ENCODE assay signal across 12 cellular contexts in the genomic region with DNA sequence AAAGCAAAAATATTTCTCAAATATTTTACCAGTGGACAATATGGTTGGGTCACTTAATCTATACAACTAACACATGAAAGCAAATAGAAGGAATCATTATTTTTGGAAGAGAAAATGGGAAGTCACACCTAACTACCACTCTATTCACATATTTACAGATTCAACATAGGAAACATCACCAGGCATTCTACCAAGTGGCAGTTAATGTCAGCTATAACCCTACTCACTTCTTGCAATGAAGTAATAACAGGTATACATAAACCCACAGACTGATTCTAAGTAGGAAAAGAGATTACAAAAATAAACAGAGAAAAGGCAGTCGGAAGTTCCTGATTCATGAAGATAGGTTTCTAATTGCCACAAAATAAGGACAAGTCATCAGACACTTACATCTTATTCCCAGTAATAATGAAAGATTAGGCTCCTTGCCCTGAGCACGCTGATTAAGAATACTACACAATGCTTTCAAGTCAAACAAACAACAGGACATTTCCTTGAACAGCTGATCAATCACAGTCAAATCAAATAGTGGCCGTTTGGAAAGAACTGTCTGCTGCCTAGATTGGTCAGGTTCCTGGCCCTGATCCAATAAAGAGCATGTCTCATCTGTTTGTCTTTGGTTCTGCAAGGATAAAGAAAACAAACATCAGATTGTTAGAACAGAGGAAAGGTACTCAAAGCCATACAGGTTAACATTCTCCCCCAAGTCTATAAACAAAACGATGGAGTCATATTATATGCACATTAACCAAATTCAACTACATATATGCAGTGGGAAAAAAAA.
DNase-seq lines count a peak whose midpoint lies in the region; ATAC-seq and TF ChIP-seq lines count a peak whose summit lies in the region.
"Had no signal": no experiment of that assay in that cellular context is flagged by ENCODE, and none has a peak within 500 bp of the region (broad histone marks: within the 10 kb centered on the region; RNA-seq: fewer than 3 reads in every experiment).

No MANE protein-coding gene starts in this region.

- intact Hi-C loops in natural killer cell (cut with micrococcal nuclease) = no loop called here

- H2BK5ac ChIP-seq in mesenchymal stem cell (ENCODE audit: low read depth, low read length, poor library complexity, severe bottlenecking) = no peak overlapping the region

- no peaks in the 10 kb centered on the region for H3K27me3 Mint-ChIP-seq in natural killer cell (ENCODE audit: low read depth in 2 of 2)
- no peaks in the 10 kb centered on the region for H3K27me3 Mint-ChIP-seq in activated CD4-positive, alpha-beta memory T cell treated with anti-CD3 and anti-CD28 coated beads, Interleukin-2, amount 10 ng/mL, durations not matched to agents 7 days and 5 days
- H3K27me3 Mint-ChIP-seq: CD4-positive, alpha-beta T cell had no signal

- ATAC-seq in natural killer cell (no peak), HG02885 (IDR thresholded peaks at IDR 0.05; ENCODE audit: poor library complexity, unreplicated experiment) (no peak)

- H3K18ac ChIP-seq in mesenchymal stem cell (ENCODE audit: low read depth in 1 of 2, low read length in 2 of 2) = no peak overlapping the region

- H3K4me3 ChIP-seq in mesenchymal stem cell (ENCODE audit: insufficient read depth in 1 of 2, low read depth in 1 of 2, low read length in 2 of 2) (no peak overlapping the region), right atrium auricular region (no peak overlapping the region)
- H3K4me3 ChIP-seq: thoracic aorta had no signal

- H2BK12ac ChIP-seq in mesenchymal stem cell (ENCODE audit: low read length in 2 of 2) = no peak overlapping the region

- H3K36me3 Mint-ChIP-seq in natural killer cell = peaks cover 19% of the 10 kb centered on the region
- peaks cover 58% of the 10 kb centered on the region for H3K36me3 Mint-ChIP-seq in activated CD4-positive, alpha-beta memory T cell treated with anti-CD3 and anti-CD28 coated beads, Interleukin-2, amount 10 ng/mL, durations not matched to agents 7 days and 5 days (ENCODE audit: low read depth)

- no peak overlapping the region for H2AK5ac ChIP-seq in mesenchymal stem cell (ENCODE audit: low read length, severe bottlenecking)

- no peaks in the 10 kb centered on the region for H3K9me3 ChIP-seq in mesenchymal stem cell (ENCODE audit: control insufficient read depth, low read length)
- no peaks in the 10 kb centered on the region for H3K9me3 ChIP-seq in right atrium auricular region
- H3K9me3 ChIP-seq: thoracic aorta had no signal

- WGBS in mesenchymal stem cell = 74% methylated on average over 3 of the region's 4 CpGs

- POLR2A ChIA-PET in activated CD4-positive, alpha-beta memory T cell treated with anti-CD3 and anti-CD28 coated beads, Interleukin-2, amount 10 ng/mL, durations not matched to agents 7 days and 5 days (lab: Charles Lee) = no interaction called here

- H3K27ac Mint-ChIP-seq in natural killer cell = no peak overlapping the region
- H3K27ac Mint-ChIP-seq in activated CD4-positive, alpha-beta memory T cell treated with anti-CD3 and anti-CD28 coated beads, Interleukin-2, amount 10 ng/mL, durations not matched to agents 7 days and 5 days = no peak overlapping the region
- H3K27ac Mint-ChIP-seq: CD4-positive, alpha-beta T cell had no signal

- H3K9ac ChIP-seq in mesenchymal stem cell (ENCODE audit: low read length) = no peak overlapping the region

- H3K27me3 ChIP-seq in mesenchymal stem cell (ENCODE audit: control insufficient read depth in 1 of 2, insufficient read depth in 1 of 2, low read length in 2 of 2) (no peaks in the 10 kb centered on the region), right atrium auricular region (no peaks in the 10 kb centered on the region)

- no peaks in the 10 kb centered on the region for H3K4me1 ChIP-seq in mesenchymal stem cell (ENCODE audit: control insufficient read depth, insufficient read depth, low read depth, low read length)
- no peaks in the 10 kb centered on the region for H3K4me1 ChIP-seq in right atrium auricular region

- in situ Hi-C loops in G401 (cut with HindIII; ENCODE audit: low sequenced_read_pairs) = no loop called here

- H3K4me1 Mint-ChIP-seq in natural killer cell = peaks cover 14 to 27% of the 10 kb centered on the region in 2 donors
- no peaks in the 10 kb centered on the region for H3K4me1 Mint-ChIP-seq in activated CD4-positive, alpha-beta memory T cell treated with anti-CD3 and anti-CD28 coated beads, Interleukin-2, amount 10 ng/mL, durations not matched to agents 7 days and 5 days

- TF ChIP-seq CTCF in natural killer cell (IDR thresholded peaks at IDR 0.05) (no peak), right atrium auricular region (IDR thresholded peaks at IDR 0.05) (no peak)

- no peak overlapping the region for H3K4me2 ChIP-seq in mesenchymal stem cell (ENCODE audit: low read length, poor library complexity, severe bottlenecking)

- H3K4ac ChIP-seq in mesenchymal stem cell (ENCODE audit: low read depth in 1 of 2, low read length in 2 of 2) = no peak overlapping the region

- no peak overlapping the region for H2AFZ ChIP-seq in mesenchymal stem cell (ENCODE audit: low read depth, low read length)

- no peak overlapping the region for H4K91ac ChIP-seq in mesenchymal stem cell (ENCODE audit: low read length)

- no peak overlapping the region for H3K14ac ChIP-seq in mesenchymal stem cell (ENCODE audit: low read length in 2 of 2)

- CTCF ChIA-PET in activated CD4-positive, alpha-beta memory T cell treated with anti-CD3 and anti-CD28 coated beads, Interleukin-2, amount 10 ng/mL, durations not matched to agents 7 days and 5 days (lab: Charles Lee) = no interaction called here

- no peak overlapping the region for H3K27ac ChIP-seq in mesenchymal stem cell (ENCODE audit: low read length, poor library complexity, severe bottlenecking)
- peak overlapping the region in 1 of 2 donors; percentile 17 for H3K27ac ChIP-seq in right atrium auricular region
- H3K27ac ChIP-seq: thoracic aorta had no signal

- H3K36me3 ChIP-seq in mesenchymal stem cell (ENCODE audit: control insufficient read depth in 1 of 2, insufficient read depth in 2 of 2, low read depth in 1 of 2, low read length in 2 of 2) = peaks cover 0 to 65% of the 10 kb centered on the region in 2 experiments
- H3K36me3 ChIP-seq in right atrium auricular region = peaks cover 10% of the 10 kb centered on the region
- H3K36me3 ChIP-seq: thoracic aorta had no signal

- H4K8ac ChIP-seq in mesenchymal stem cell (ENCODE audit: low read length) = no peak overlapping the region

- no peak overlapping the region for H3K23ac ChIP-seq in mesenchymal stem cell (ENCODE audit: low read length in 2 of 2)

- no peak overlapping the region for H3K4me3 Mint-ChIP-seq in natural killer cell
- no peak overlapping the region for H3K4me3 Mint-ChIP-seq in activated CD4-positive, alpha-beta memory T cell treated with anti-CD3 and anti-CD28 coated beads, Interleukin-2, amount 10 ng/mL, durations not matched to agents 7 days and 5 days
- H3K4me3 Mint-ChIP-seq: CD4-positive, alpha-beta T cell had no signal

- H3K9me3 Mint-ChIP-seq in natural killer cell = no peaks in the 10 kb centered on the region
- H3K9me3 Mint-ChIP-seq in activated CD4-positive, alpha-beta memory T cell treated with anti-CD3 and anti-CD28 coated beads, Interleukin-2, amount 10 ng/mL, durations not matched to agents 7 days and 5 days = no peaks in the 10 kb centered on the region
- H3K9me3 Mint-ChIP-seq: CD4-positive, alpha-beta T cell had no signal

- H3K79me1 ChIP-seq in mesenchymal stem cell (replicated peaks; ENCODE audit: low read length, poor library complexity, severe bottlenecking) = no peaks in the 10 kb centered on the region

- DNase-seq in G401 (ENCODE audit: low spot score) (peak; percentile 52), NCI-H2081 treated with DMSO at 0.1 percent for 48 hours (lab: John Stamatoyannopoulos, UW) (peak; percentile 71), astrocyte of the hippocampus (ENCODE audit: low read depth, low spot score) (peak; percentile 41), mesenchymal stem cell (peak; percentile 29), natural killer cell (no peak), right atrium auricular region (ENCODE audit: low spot score) (no peak)
- no peak for DNase-seq in activated CD4-positive, alpha-beta memory T cell treated with anti-CD3 and anti-CD28 coated beads, Interleukin-2, amount 10 ng/mL, durations not matched to agents 7 days and 5 days
- DNase-seq: CD4-positive, alpha-beta T cell; NCI-H1048; Right ventricle myocardium superior had no signal

- H2BK15ac ChIP-seq in mesenchymal stem cell (ENCODE audit: low read depth, poor library complexity, severe bottlenecking) = no peak overlapping the region

- no peak overlapping the region for H2BK120ac ChIP-seq in mesenchymal stem cell (ENCODE audit: low read depth, low read length)

Comparison
In these comparisons a context has a peak if more than half of its experiments do, and no peak if none do; other contexts are left out.
1. DNase-seq: peak in G401 (single experiment), NCI-H2081 treated with DMSO at 0.1 percent for 48 hours (single experiment), astrocyte of the hippocampus (single experiment) and mesenchymal stem cell (single experiment); none in natural killer cell (single experiment), activated CD4-positive, alpha-beta memory T cell treated with anti-CD3 and anti-CD28 coated beads, Interleukin-2, amount 10 ng/mL, durations not matched to agents 7 days and 5 days (single experiment) and right atrium auricular region (single experiment).